In the genomic region with DNA sequence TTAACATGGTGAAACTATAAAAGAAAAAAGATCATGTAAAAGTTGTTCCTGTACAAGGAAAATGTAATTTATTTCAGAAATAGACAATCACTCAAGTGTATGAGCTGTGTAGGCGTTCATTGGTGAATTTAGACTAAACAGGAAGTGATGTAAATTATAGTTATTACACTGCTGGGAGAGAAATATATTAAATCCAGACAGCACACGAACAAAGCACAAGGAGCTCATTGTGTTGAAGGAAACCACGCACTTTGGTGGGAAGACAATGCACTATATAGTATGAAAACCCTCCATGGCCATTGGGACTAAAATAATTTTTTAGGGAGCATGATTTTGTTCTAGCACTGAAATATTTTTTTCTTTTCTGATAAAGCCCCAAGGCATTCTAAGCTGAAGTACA, we compare ENCODE assay signal across 19 cellular contexts.
"Had no signal": no experiment of that assay in that cellular context is flagged by ENCODE, and none has a peak within 500 bp of the region (broad histone marks: within the 10 kb centered on the region; RNA-seq: fewer than 3 reads in every experiment).

No MANE protein-coding gene starts in this region.

- H3K4me1 Mint-ChIP-seq: memory B cell had no signal

- H3K27ac Mint-ChIP-seq: activated naive CD8-positive, alpha-beta T cell treated with anti-CD3 and anti-CD28 coated beads, Interleukin-2, amount 10 ng/mL, durations not matched to agents 7 days and 5 days; activated T-helper 1 cell treated with anti-CD3 and anti-CD28 coated beads, Interleukin-12 subunit alpha, Interleukin-12 subunit beta, Interleukin-2, Interleukin-4 antibody, amounts not matched to agents 30 ng/mL and 10 ng/mL and 1 ng/mL, durations not matched to agents 14 hours and 24 hours and 36 hours; memory B cell; stimulated activated effector memory CD8-positive, alpha-beta T cell treated with anti-CD3 and anti-CD28 coated beads, Interleukin-12 subunit alpha, Interleukin-12 subunit beta, amount 100 ng/mL, for 72 hours had no signal

- ATAC-seq: gastrocnemius medialis; left ventricle myocardium superior; naive thymus-derived CD8-positive, alpha-beta T cell; stimulated activated effector memory CD8-positive, alpha-beta T cell treated with anti-CD3 and anti-CD28 coated beads, Interleukin-12 subunit alpha, Interleukin-12 subunit beta, amount 100 ng/mL, for 72 hours had no signal

- H3K27me3 Mint-ChIP-seq: activated naive CD8-positive, alpha-beta T cell treated with anti-CD3 and anti-CD28 coated beads, Interleukin-2, amount 10 ng/mL, durations not matched to agents 7 days and 5 days; brain; memory B cell; naive thymus-derived CD8-positive, alpha-beta T cell had no signal

- H3K9me3 Mint-ChIP-seq: activated naive CD8-positive, alpha-beta T cell treated with anti-CD3 and anti-CD28 coated beads, Interleukin-2, amount 10 ng/mL, durations not matched to agents 7 days and 5 days; brain; memory B cell; naive thymus-derived CD8-positive, alpha-beta T cell; stimulated activated effector memory CD8-positive, alpha-beta T cell treated with anti-CD3 and anti-CD28 coated beads, Interleukin-12 subunit alpha, Interleukin-12 subunit beta, amount 100 ng/mL, for 72 hours had no signal

- H3K4me3 Mint-ChIP-seq: activated naive CD8-positive, alpha-beta T cell treated with anti-CD3 and anti-CD28 coated beads, Interleukin-2, amount 10 ng/mL, durations not matched to agents 7 days and 5 days; activated T-helper 1 cell treated with anti-CD3 and anti-CD28 coated beads, Interleukin-12 subunit alpha, Interleukin-12 subunit beta, Interleukin-2, Interleukin-4 antibody, amounts not matched to agents 30 ng/mL and 10 ng/mL and 1 ng/mL, durations not matched to agents 14 hours and 24 hours and 36 hours; brain; memory B cell; naive thymus-derived CD8-positive, alpha-beta T cell; stimulated activated effector memory CD8-positive, alpha-beta T cell treated with anti-CD3 and anti-CD28 coated beads, Interleukin-12 subunit alpha, Interleukin-12 subunit beta, amount 100 ng/mL, for 72 hours had no signal

- DNase-seq: activated CD4-positive, alpha-beta T cell treated with anti-CD3 and anti-CD28 coated beads, Interleukin-2, amount 50 U/mL, for 1 hour; activated CD4-positive, CD25-positive, alpha-beta regulatory T cell treated with anti-CD3 and anti-CD28 coated beads, Interleukin-2, amount 50 U/mL, for 72 hours; activated naive CD8-positive, alpha-beta T cell treated with anti-CD3 and anti-CD28 coated beads, Interleukin-2, amount 10 ng/mL, durations not matched to agents 7 days and 5 days; anterior cingulate cortex; central memory CD4-positive, alpha-beta T cell; erythroblast; gastrocnemius medialis; heart left ventricle; kidney glomerular epithelial cell; left ventricle myocardium superior; naive thymus-derived CD8-positive, alpha-beta T cell; nucleus accumbens; sigmoid colon; stimulated activated CD4-positive, alpha-beta T cell treated with anti-CD3 and anti-CD28 coated beads, Interleukin-4, amount 100 ng/mL, for 24 hours; T-helper 2 cell had no signal
